ENCODE assay signal across 12 cellular contexts in genomic region chr17:77491921-77492445, GRCh38.
A peak's percentile ranks its signal among the peaks of the same experiment; 100 is the strongest.
DNase-seq lines count a peak whose midpoint lies in the region; ATAC-seq and TF ChIP-seq lines count a peak whose summit lies in the region.
"Had no signal": no experiment of that assay in that cellular context is flagged by ENCODE, and none has a peak within 500 bp of the region (broad histone marks: within the 10 kb centered on the region; RNA-seq: fewer than 3 reads in every experiment).

No MANE protein-coding gene starts in this region.

- ATAC-seq in HG03108 (IDR thresholded peaks at IDR 0.05; ENCODE audit: unreplicated experiment) (peak; percentile 48), HG03039 (IDR thresholded peaks at IDR 0.05; ENCODE audit: unreplicated experiment) (no peak), HG03139 (IDR thresholded peaks at IDR 0.05; ENCODE audit: unreplicated experiment) (no peak)
- ATAC-seq in natural killer cell treated with Interleukin-12 subunit alpha and Interleukin-12 subunit beta and Interleukin-15 and Interleukin-18, amount 100 ng/mL, for 72 hours, result no peak
- ATAC-seq: PC-3 had no signal

- DNase-seq in GM06990 (ENCODE audit: extremely low read depth, insufficient read length) (peak; percentile 67), NCI-H1105 (lab: John Stamatoyannopoulos, UW) (no peak), DMS153 (lab: John Stamatoyannopoulos, UW) (no peak)
- DNase-seq in natural killer cell treated with Interleukin-12 subunit alpha and Interleukin-12 subunit beta and Interleukin-15 and Interleukin-18, amount 100 ng/mL, for 72 hours (ENCODE audit: low spot score), result peak; percentile 54
- DNase-seq: NCI-H2029 treated with DMSO at 0.1 percent for 48 hours, PC-3 had no signal

- peaks cover 2% of the 10 kb centered on the region for H3K36me3 Mint-ChIP-seq in activated naive CD4-positive, alpha-beta T cell treated with anti-CD3 and anti-CD28 coated beads, Interleukin-2, amount 50 U/mL, for 24 hours
- H3K36me3 Mint-ChIP-seq in natural killer cell treated with Interleukin-12 subunit alpha and Interleukin-12 subunit beta and Interleukin-15 and Interleukin-18, amount 100 ng/mL, for 72 hours, result no peaks in the 10 kb centered on the region

- no peak for TF ChIP-seq CTCF in GM06990 (IDR thresholded peaks at IDR 0.05; ENCODE audit: insufficient read depth, low read length, poor library complexity, severe bottlenecking)

- H3K36me3 ChIP-seq in GM06990 (ENCODE audit: control insufficient read depth, insufficient read depth, low read length), result peaks cover 63% of the 10 kb centered on the region

- H3K27ac Mint-ChIP-seq in activated naive CD4-positive, alpha-beta T cell treated with anti-CD3 and anti-CD28 coated beads, Interleukin-2, amount 50 U/mL, for 24 hours, result peak overlapping the region; percentile 35
- peak overlapping the region in 1 of 2 donors; percentile 54 for H3K27ac Mint-ChIP-seq in natural killer cell treated with Interleukin-12 subunit alpha and Interleukin-12 subunit beta and Interleukin-15 and Interleukin-18, amount 100 ng/mL, for 72 hours
- H3K27ac Mint-ChIP-seq: stimulated activated naive CD8-positive, alpha-beta T cell treated with anti-CD3 and anti-CD28 coated beads, Interleukin-15, Interleukin-2, amounts not matched to agents 100 ng/mL and 50 ng/mL, for 24 hours had no signal

- no peaks in the 10 kb centered on the region for H3K27me3 Mint-ChIP-seq in activated naive CD4-positive, alpha-beta T cell treated with anti-CD3 and anti-CD28 coated beads, Interleukin-2, amount 50 U/mL, for 24 hours
- H3K27me3 Mint-ChIP-seq in natural killer cell treated with Interleukin-12 subunit alpha and Interleukin-12 subunit beta and Interleukin-15 and Interleukin-18, amount 100 ng/mL, for 72 hours, result no peaks in the 10 kb centered on the region
- H3K27me3 Mint-ChIP-seq: stimulated activated naive CD8-positive, alpha-beta T cell treated with anti-CD3 and anti-CD28 coated beads, Interleukin-15, Interleukin-2, amounts not matched to agents 100 ng/mL and 50 ng/mL, for 24 hours had no signal

- H3K27me3 ChIP-seq in GM06990 (replicated peaks; ENCODE audit: control insufficient read depth, insufficient read depth, low read length), result no peaks in the 10 kb centered on the region
- H3K27me3 ChIP-seq: breast epithelium had no signal

- no peak overlapping the region for H3K4me3 Mint-ChIP-seq in activated naive CD4-positive, alpha-beta T cell treated with anti-CD3 and anti-CD28 coated beads, Interleukin-2, amount 50 U/mL, for 24 hours
- H3K4me3 Mint-ChIP-seq in natural killer cell treated with Interleukin-12 subunit alpha and Interleukin-12 subunit beta and Interleukin-15 and Interleukin-18, amount 100 ng/mL, for 72 hours, result no peak overlapping the region
- H3K4me3 Mint-ChIP-seq: stimulated activated naive CD8-positive, alpha-beta T cell treated with anti-CD3 and anti-CD28 coated beads, Interleukin-15, Interleukin-2, amounts not matched to agents 100 ng/mL and 50 ng/mL, for 24 hours had no signal

- H3K9me3 Mint-ChIP-seq in activated naive CD4-positive, alpha-beta T cell treated with anti-CD3 and anti-CD28 coated beads, Interleukin-2, amount 50 U/mL, for 24 hours, result no peaks in the 10 kb centered on the region
- H3K9me3 Mint-ChIP-seq in natural killer cell treated with Interleukin-12 subunit alpha and Interleukin-12 subunit beta and Interleukin-15 and Interleukin-18, amount 100 ng/mL, for 72 hours, result no peaks in the 10 kb centered on the region
- H3K9me3 Mint-ChIP-seq: stimulated activated naive CD8-positive, alpha-beta T cell treated with anti-CD3 and anti-CD28 coated beads, Interleukin-15, Interleukin-2, amounts not matched to agents 100 ng/mL and 50 ng/mL, for 24 hours had no signal

- H3K4me3 ChIP-seq in GM06990 (replicated peaks; ENCODE audit: low read depth, low read length), result no peak overlapping the region
- H3K4me3 ChIP-seq: breast epithelium had no signal

- peaks cover 11% of the 10 kb centered on the region for H3K4me1 Mint-ChIP-seq in activated naive CD4-positive, alpha-beta T cell treated with anti-CD3 and anti-CD28 coated beads, Interleukin-2, amount 50 U/mL, for 24 hours
- H3K4me1 Mint-ChIP-seq in natural killer cell treated with Interleukin-12 subunit alpha and Interleukin-12 subunit beta and Interleukin-15 and Interleukin-18, amount 100 ng/mL, for 72 hours (ENCODE audit: low read depth in 2 of 2), result peaks cover 0 to 8% of the 10 kb centered on the region in 2 donors

Comparison
In these comparisons a context has a peak if more than half of its experiments do, and no peak if none do; other contexts are left out.
1. DNase-seq: peak in GM06990 (single experiment) and natural killer cell treated with Interleukin-12 subunit alpha and Interleukin-12 subunit beta and Interleukin-15 and Interleukin-18, amount 100 ng/mL, for 72 hours (single experiment); none in NCI-H1105 (single experiment) and DMS153 (single experiment).